Comparison of ENCODE assay signal across 1 cellular context in genomic region chr1:28886731-28887417, GRCh38.
TF ChIP-seq lines count a peak whose summit lies in the region.

No MANE protein-coding gene starts in this region.

TF ChIP-seq in GM12878, 131 proteins besides CTCF, POLR2A, EP300 and RAD21 (continued from another document and continues in another):
- TF ChIP-seq, protein P1, sequence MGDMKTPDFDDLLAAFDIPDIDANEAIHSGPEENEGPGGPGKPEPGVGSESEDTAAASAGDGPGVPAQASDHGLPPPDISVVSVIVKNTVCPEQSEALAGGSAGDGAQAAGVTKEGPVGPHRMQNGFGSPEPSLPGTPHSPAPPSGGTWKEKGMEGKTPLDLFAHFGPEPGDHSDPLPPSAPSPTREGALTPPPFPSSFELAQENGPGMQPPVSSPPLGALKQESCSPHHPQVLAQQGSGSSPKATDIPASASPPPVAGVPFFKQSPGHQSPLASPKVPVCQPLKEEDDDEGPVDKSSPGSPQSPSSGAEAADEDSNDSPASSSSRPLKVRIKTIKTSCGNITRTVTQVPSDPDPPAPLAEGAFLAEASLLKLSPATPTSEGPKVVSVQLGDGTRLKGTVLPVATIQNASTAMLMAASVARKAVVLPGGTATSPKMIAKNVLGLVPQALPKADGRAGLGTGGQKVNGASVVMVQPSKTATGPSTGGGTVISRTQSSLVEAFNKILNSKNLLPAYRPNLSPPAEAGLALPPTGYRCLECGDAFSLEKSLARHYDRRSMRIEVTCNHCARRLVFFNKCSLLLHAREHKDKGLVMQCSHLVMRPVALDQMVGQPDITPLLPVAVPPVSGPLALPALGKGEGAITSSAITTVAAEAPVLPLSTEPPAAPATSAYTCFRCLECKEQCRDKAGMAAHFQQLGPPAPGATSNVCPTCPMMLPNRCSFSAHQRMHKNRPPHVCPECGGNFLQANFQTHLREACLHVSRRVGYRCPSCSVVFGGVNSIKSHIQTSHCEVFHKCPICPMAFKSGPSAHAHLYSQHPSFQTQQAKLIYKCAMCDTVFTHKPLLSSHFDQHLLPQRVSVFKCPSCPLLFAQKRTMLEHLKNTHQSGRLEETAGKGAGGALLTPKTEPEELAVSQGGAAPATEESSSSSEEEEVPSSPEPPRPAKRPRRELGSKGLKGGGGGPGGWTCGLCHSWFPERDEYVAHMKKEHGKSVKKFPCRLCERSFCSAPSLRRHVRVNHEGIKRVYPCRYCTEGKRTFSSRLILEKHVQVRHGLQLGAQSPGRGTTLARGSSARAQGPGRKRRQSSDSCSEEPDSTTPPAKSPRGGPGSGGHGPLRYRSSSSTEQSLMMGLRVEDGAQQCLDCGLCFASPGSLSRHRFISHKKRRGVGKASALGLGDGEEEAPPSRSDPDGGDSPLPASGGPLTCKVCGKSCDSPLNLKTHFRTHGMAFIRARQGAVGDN (IDR thresholded peaks at IDR 0.05), result peak; percentile 82
- TF ChIP-seq SMARCA5 (IDR thresholded peaks at IDR 0.05) (peak; percentile 64; the same call in 1 of the 2 replicates), SMAD1 (IDR thresholded peaks at IDR 0.05; ENCODE audit: low read depth, partially characterized antibody) (peak; percentile 19), KLF5 (IDR thresholded peaks at IDR 0.05; ENCODE audit: partially characterized antibody) (peak; percentile 54), FOS (IDR thresholded peaks at IDR 0.05; ENCODE audit: borderline replicate concordance, extremely low read depth, insufficient read length) (peak; percentile 13), TCF3 (IDR thresholded peaks at IDR 0.05; ENCODE audit: borderline replicate concordance, insufficient read depth, low read depth, low read length) (0 out of 2 replicates have a peak, but pooled peaks have one; percentile 18), NKRF (conservative IDR thresholded peaks at IDR 0.05) (peak; percentile 59; the same call in 1 of the 2 replicates), RUNX3 (IDR thresholded peaks at IDR 0.05; ENCODE audit: low read length) (no peak), ATF7 (IDR thresholded peaks at IDR 0.05; ENCODE audit: low read depth) (peak; percentile 98), TBL1XR1 (IDR thresholded peaks at IDR 0.05; ENCODE audit: low read depth, low read length) (0 out of 2 replicates have a peak, but pooled peaks have one; percentile 24), ZNF274 (IDR thresholded peaks at IDR 0.05; ENCODE audit: insufficient read depth, insufficient read length) (no peak), GATAD2B (conservative IDR thresholded peaks at IDR 0.05; ENCODE audit: low read depth) (peak; percentile 58; the same call in 1 of the 2 replicates), BMI1 (IDR thresholded peaks at IDR 0.05; ENCODE audit: borderline replicate concordance) (no peak), ZSCAN29 (IDR thresholded peaks at IDR 0.05) (no peak), MTA2 (IDR thresholded peaks at IDR 0.05; ENCODE audit: low read depth) (no peak), CHD2 (IDR thresholded peaks at IDR 0.05; ENCODE audit: borderline replicate concordance, low read depth, low read length) (peak; percentile 87), IKZF1 (conservative IDR thresholded peaks at IDR 0.05) (peak; percentile 27; the same call in 1 of the 2 replicates), BACH1 (IDR thresholded peaks at IDR 0.05; ENCODE audit: borderline replicate concordance) (peak; percentile 77), HDAC2 (IDR thresholded peaks at IDR 0.05) (no peak), IKZF2 (IDR thresholded peaks at IDR 0.05) (no peak), CREB1 (IDR thresholded peaks at IDR 0.05; ENCODE audit: low read depth) (peak; percentile 94), E2F4 (IDR thresholded peaks at IDR 0.05; ENCODE audit: low read depth, low read length) (no peak), POU2F2 (IDR thresholded peaks at IDR 0.05; ENCODE audit: borderline replicate concordance, low read depth, low read length) (0 out of 3 replicates have a peak, but pooled peaks have one; percentile 6), DPF2 (IDR thresholded peaks at IDR 0.05) (peak; percentile 91), RAD51 (IDR thresholded peaks at IDR 0.05) (peak; percentile 79), CREM (IDR thresholded peaks at IDR 0.05; ENCODE audit: low read depth) (peak; percentile 92), BRCA1 (IDR thresholded peaks at IDR 0.05; ENCODE audit: low read depth, low read length) (no peak), NBN (IDR thresholded peaks at IDR 0.05) (peak; percentile 98), MLLT1 (IDR thresholded peaks at IDR 0.05) (0 out of 2 replicates have a peak, but pooled peaks have one; percentile 38), YBX1 (IDR thresholded peaks at IDR 0.05) (no peak), RB1 (IDR thresholded peaks at IDR 0.05; ENCODE audit: borderline replicate concordance) (peak; percentile 65; the same call in 1 of the 2 replicates), MAX (IDR thresholded peaks at IDR 0.05; ENCODE audit: low read depth, low read length) (0 out of 2 replicates have a peak, but pooled peaks have one; percentile 25), NR2C1 (IDR thresholded peaks at IDR 0.05) (0 out of 2 replicates have a peak, but pooled peaks have one; percentile 8), RELB (IDR thresholded peaks at IDR 0.05; ENCODE audit: low read depth) (peak; percentile 78), MEF2B (IDR thresholded peaks at IDR 0.05; ENCODE audit: partially characterized antibody, poor library complexity, severe bottlenecking) (peak; percentile 12), SIN3A (IDR thresholded peaks at IDR 0.05; ENCODE audit: low read depth, low read length) (peak; percentile 11; the same call in 1 of the 2 replicates)
- TF ChIP-seq, protein P2, sequence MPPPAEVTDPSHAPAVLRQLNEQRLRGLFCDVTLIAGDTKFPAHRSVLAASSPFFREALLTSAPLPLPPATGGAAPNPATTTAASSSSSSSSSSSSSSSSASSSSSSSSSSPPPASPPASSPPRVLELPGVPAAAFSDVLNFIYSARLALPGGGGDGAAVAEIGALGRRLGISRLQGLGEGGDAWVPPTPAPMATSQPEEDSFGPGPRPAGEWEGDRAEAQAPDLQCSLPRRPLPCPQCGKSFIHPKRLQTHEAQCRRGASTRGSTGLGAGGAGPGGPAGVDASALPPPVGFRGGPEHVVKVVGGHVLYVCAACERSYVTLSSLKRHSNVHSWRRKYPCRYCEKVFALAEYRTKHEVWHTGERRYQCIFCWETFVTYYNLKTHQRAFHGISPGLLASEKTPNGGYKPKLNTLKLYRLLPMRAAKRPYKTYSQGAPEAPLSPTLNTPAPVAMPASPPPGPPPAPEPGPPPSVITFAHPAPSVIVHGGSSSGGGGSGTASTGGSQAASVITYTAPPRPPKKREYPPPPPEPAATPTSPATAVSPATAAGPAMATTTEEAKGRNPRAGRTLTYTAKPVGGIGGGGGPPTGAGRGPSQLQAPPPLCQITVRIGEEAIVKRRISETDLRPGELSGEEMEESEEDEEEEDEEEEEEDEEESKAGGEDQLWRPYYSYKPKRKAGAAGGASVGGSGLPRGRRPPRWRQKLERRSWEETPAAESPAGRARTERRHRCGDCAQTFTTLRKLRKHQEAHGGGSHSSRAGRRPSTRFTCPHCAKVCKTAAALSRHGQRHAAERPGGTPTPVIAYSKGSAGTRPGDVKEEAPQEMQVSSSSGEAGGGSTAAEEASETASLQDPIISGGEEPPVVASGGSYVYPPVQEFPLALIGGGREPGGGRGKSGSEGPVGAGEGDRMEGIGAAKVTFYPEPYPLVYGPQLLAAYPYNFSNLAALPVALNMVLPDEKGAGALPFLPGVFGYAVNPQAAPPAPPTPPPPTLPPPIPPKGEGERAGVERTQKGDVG (CRISPR knock-in tag; IDR thresholded peaks at IDR 0.05), result no peak
- TF ChIP-seq, protein P3, sequence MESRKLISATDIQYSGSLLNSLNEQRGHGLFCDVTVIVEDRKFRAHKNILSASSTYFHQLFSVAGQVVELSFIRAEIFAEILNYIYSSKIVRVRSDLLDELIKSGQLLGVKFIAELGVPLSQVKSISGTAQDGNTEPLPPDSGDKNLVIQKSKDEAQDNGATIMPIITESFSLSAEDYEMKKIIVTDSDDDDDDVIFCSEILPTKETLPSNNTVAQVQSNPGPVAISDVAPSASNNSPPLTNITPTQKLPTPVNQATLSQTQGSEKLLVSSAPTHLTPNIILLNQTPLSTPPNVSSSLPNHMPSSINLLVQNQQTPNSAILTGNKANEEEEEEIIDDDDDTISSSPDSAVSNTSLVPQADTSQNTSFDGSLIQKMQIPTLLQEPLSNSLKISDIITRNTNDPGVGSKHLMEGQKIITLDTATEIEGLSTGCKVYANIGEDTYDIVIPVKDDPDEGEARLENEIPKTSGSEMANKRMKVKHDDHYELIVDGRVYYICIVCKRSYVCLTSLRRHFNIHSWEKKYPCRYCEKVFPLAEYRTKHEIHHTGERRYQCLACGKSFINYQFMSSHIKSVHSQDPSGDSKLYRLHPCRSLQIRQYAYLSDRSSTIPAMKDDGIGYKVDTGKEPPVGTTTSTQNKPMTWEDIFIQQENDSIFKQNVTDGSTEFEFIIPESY (IDR thresholded peaks at IDR 0.05), result no peak
- TF ChIP-seq, protein P4, sequence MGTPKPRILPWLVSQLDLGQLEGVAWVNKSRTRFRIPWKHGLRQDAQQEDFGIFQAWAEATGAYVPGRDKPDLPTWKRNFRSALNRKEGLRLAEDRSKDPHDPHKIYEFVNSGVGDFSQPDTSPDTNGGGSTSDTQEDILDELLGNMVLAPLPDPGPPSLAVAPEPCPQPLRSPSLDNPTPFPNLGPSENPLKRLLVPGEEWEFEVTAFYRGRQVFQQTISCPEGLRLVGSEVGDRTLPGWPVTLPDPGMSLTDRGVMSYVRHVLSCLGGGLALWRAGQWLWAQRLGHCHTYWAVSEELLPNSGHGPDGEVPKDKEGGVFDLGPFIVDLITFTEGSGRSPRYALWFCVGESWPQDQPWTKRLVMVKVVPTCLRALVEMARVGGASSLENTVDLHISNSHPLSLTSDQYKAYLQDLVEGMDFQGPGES (IDR thresholded peaks at IDR 0.05), result peak; percentile 60
- TF ChIP-seq, protein P5, sequence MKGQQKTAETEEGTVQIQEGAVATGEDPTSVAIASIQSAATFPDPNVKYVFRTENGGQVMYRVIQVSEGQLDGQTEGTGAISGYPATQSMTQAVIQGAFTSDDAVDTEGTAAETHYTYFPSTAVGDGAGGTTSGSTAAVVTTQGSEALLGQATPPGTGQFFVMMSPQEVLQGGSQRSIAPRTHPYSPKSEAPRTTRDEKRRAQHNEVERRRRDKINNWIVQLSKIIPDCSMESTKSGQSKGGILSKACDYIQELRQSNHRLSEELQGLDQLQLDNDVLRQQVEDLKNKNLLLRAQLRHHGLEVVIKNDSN (IDR thresholded peaks at IDR 0.05; ENCODE audit: borderline replicate concordance, extremely low read length, insufficient read depth, low read depth, low read length), result peak; percentile 49
- TF ChIP-seq, protein P6, sequence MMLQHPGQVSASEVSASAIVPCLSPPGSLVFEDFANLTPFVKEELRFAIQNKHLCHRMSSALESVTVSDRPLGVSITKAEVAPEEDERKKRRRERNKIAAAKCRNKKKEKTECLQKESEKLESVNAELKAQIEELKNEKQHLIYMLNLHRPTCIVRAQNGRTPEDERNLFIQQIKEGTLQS (IDR thresholded peaks at IDR 0.05; ENCODE audit: borderline replicate concordance, extremely low read depth, low read depth, low read length), result no peak
